14 cellular contexts compared by ENCODE assay signal in genomic region chr3:69330891-69331400, GRCh38. TPM values are rescaled to one million over a fixed set of nuclear protein-coding genes. Genes with fewer than 3 reads are reported as not detected.
DNase-seq lines count a peak whose midpoint lies in the region; ATAC-seq and TF ChIP-seq lines count a peak whose summit lies in the region.
"Had no signal": no experiment of that assay in that cellular context is flagged by ENCODE, and none has a peak within 500 bp of the region (broad histone marks: within the 10 kb centered on the region; RNA-seq: fewer than 3 reads in every experiment).

No MANE protein-coding gene starts in this region.

- H3K4me1 ChIP-seq in heart left ventricle (peaks cover 0 to 72% (median 50%) of the 10 kb centered on the region in 12 donors), transverse colon (peaks cover 0 to 29% (median 14%) of the 10 kb centered on the region in 4 donors)
- H3K4me1 ChIP-seq: uterus had no signal

- H3K27me3 Mint-ChIP-seq in activated T-helper 1 cell treated with anti-CD3 and anti-CD28 coated beads, Interleukin-12 subunit alpha, Interleukin-12 subunit beta, Interleukin-2, Interleukin-4 antibody, amounts not matched to agents 30 ng/mL and 10 ng/mL and 1 ng/mL, durations not matched to agents 14 hours and 24 hours and 36 hours (ENCODE audit: insufficient read depth), result no peaks in the 10 kb centered on the region

- H3K36me3 ChIP-seq in heart left ventricle (no peaks in the 10 kb centered on the region), transverse colon (no peaks in the 10 kb centered on the region)
- H3K36me3 ChIP-seq: uterus had no signal

- no peaks in the 10 kb centered on the region for H3K27me3 ChIP-seq in heart left ventricle
- no peaks in the 10 kb centered on the region for H3K27me3 ChIP-seq in transverse colon
- H3K27me3 ChIP-seq: uterus had no signal

- H3K9me3 Mint-ChIP-seq in activated T-helper 1 cell treated with anti-CD3 and anti-CD28 coated beads, Interleukin-12 subunit alpha, Interleukin-12 subunit beta, Interleukin-2, Interleukin-4 antibody, amounts not matched to agents 30 ng/mL and 10 ng/mL and 1 ng/mL, durations not matched to agents 14 hours and 24 hours and 36 hours, result peaks cover 2% of the 10 kb centered on the region
- H3K9me3 Mint-ChIP-seq: activated naive CD4-positive, alpha-beta T cell treated with anti-CD3 and anti-CD28 coated beads, Interleukin-2, amount 10 ng/mL, durations not matched to agents 7 days and 5 days; WTC11 had no signal

- TF ChIP-seq EP300 in transverse colon (IDR thresholded peaks at IDR 0.05; ENCODE audit: low read depth), result no peak

- TF ChIP-seq POLR2A in heart left ventricle (IDR thresholded peaks at IDR 0.05), result no peak
- no peak for TF ChIP-seq POLR2A in transverse colon (IDR thresholded peaks at IDR 0.05)

- H3K4me1 Mint-ChIP-seq in activated T-helper 1 cell treated with anti-CD3 and anti-CD28 coated beads, Interleukin-12 subunit alpha, Interleukin-12 subunit beta, Interleukin-2, Interleukin-4 antibody, amounts not matched to agents 30 ng/mL and 10 ng/mL and 1 ng/mL, durations not matched to agents 14 hours and 24 hours and 36 hours (ENCODE audit: low read depth), result peaks cover 29% of the 10 kb centered on the region

- peaks cover 6% of the 10 kb centered on the region for H3K36me3 Mint-ChIP-seq in activated T-helper 1 cell treated with anti-CD3 and anti-CD28 coated beads, Interleukin-12 subunit alpha, Interleukin-12 subunit beta, Interleukin-2, Interleukin-4 antibody, amounts not matched to agents 30 ng/mL and 10 ng/mL and 1 ng/mL, durations not matched to agents 14 hours and 24 hours and 36 hours (ENCODE audit: low read depth)
- H3K36me3 Mint-ChIP-seq: activated naive CD4-positive, alpha-beta T cell treated with anti-CD3 and anti-CD28 coated beads, Interleukin-2, amount 10 ng/mL, durations not matched to agents 7 days and 5 days; CD4-positive, alpha-beta memory T cell; memory B cell; WTC11 had no signal

- H3K27ac ChIP-seq in heart left ventricle (peak overlapping the region in 11 of 12 donors; percentile 1 to 88 (median 71)), transverse colon (peak overlapping the region; percentile 16 to 60 (median 34))
- H3K27ac ChIP-seq: uterus had no signal

- peaks cover 0 to 3% (median 0%) of the 10 kb centered on the region in 12 donors for H3K9me3 ChIP-seq in heart left ventricle
- H3K9me3 ChIP-seq in transverse colon, result no peaks in the 10 kb centered on the region
- H3K9me3 ChIP-seq: uterus had no signal

- ATAC-seq in heart left ventricle, result peak; percentile 53 to 85 (median 80)
- ATAC-seq in GM21360 (IDR thresholded peaks at IDR 0.05; ENCODE audit: unreplicated experiment), result no peak
- ATAC-seq: PC-3, WTC11 had no signal

- peak overlapping the region; percentile 16 for H3K27ac Mint-ChIP-seq in activated T-helper 1 cell treated with anti-CD3 and anti-CD28 coated beads, Interleukin-12 subunit alpha, Interleukin-12 subunit beta, Interleukin-2, Interleukin-4 antibody, amounts not matched to agents 30 ng/mL and 10 ng/mL and 1 ng/mL, durations not matched to agents 14 hours and 24 hours and 36 hours
- H3K27ac Mint-ChIP-seq: activated naive CD4-positive, alpha-beta T cell treated with anti-CD3 and anti-CD28 coated beads, Interleukin-2, amount 10 ng/mL, durations not matched to agents 7 days and 5 days; CD4-positive, alpha-beta memory T cell; memory B cell; WTC11 had no signal

- H3K4me3 ChIP-seq in heart left ventricle, result peak overlapping the region in 1 of 12 donors; percentile 11
- H3K4me3 ChIP-seq in transverse colon, result no peak overlapping the region
- H3K4me3 ChIP-seq: uterus had no signal

- H3K4me3 Mint-ChIP-seq in activated T-helper 1 cell treated with anti-CD3 and anti-CD28 coated beads, Interleukin-12 subunit alpha, Interleukin-12 subunit beta, Interleukin-2, Interleukin-4 antibody, amounts not matched to agents 30 ng/mL and 10 ng/mL and 1 ng/mL, durations not matched to agents 14 hours and 24 hours and 36 hours, result no peak overlapping the region
- H3K4me3 Mint-ChIP-seq: activated naive CD4-positive, alpha-beta T cell treated with anti-CD3 and anti-CD28 coated beads, Interleukin-2, amount 10 ng/mL, durations not matched to agents 7 days and 5 days; memory B cell; WTC11 had no signal

- 24 to 35% (median 30%) methylated on average over 10 of the region's 10 CpGs for WGBS in heart left ventricle, 4 donors
- 60 to 65% methylated on average over 3 to 10 of the region's 10 CpGs for WGBS in transverse colon (ENCODE audit: low coverage in 1 of 2), 2 donors

- TF ChIP-seq CTCF in heart left ventricle (IDR thresholded peaks at IDR 0.05) (no peak), transverse colon (IDR thresholded peaks at IDR 0.05) (no peak)

- intact Hi-C loops in activated T-helper 1 cell treated with anti-CD3 and anti-CD28 coated beads, Interleukin-12 subunit alpha, Interleukin-12 subunit beta, Interleukin-2, Interleukin-4 antibody, amounts not matched to agents 30 ng/mL and 10 ng/mL and 1 ng/mL, durations not matched to agents 14 hours and 24 hours and 36 hours (cut with micrococcal nuclease), result no loop called here
- intact Hi-C loops in heart left ventricle (cut with DNase I), result loop anchor here in 3 of 10 donors (10.0 kb wide), 1 partner anchor 54 kb away; the partner anchor contains the start of gene FRMD4B (in 3 of the 3)
- intact Hi-C loops in transverse colon (cut with DNase I; ENCODE audit: low total_unique reads), result no loop called here

- no peak for DNase-seq in activated T-helper 1 cell treated with anti-CD3 and anti-CD28 coated beads, Interleukin-12 subunit alpha, Interleukin-12 subunit beta, Interleukin-2, Interleukin-4 antibody, amounts not matched to agents 30 ng/mL and 10 ng/mL and 1 ng/mL, durations not matched to agents 14 hours and 24 hours and 36 hours (ENCODE audit: low spot score)
- DNase-seq in heart left ventricle, result peak in 2 of 5 donors; percentile 42 to 44
- DNase-seq in mucosa of gallbladder (ENCODE audit: low spot score), result peak; percentile 20
- no peak for DNase-seq in transverse colon
- no peak for DNase-seq in NOMO-1 treated with DMSO at 0.1 percent for 48 hours (lab: John Stamatoyannopoulos, UW; ENCODE audit: unreplicated experiment)
- no peak for DNase-seq in NCI-H1694 (lab: John Stamatoyannopoulos, UW)
- DNase-seq: activated naive CD4-positive, alpha-beta T cell treated with anti-CD3 and anti-CD28 coated beads, Interleukin-2, amount 10 ng/mL, durations not matched to agents 7 days and 5 days; CD4-positive, alpha-beta memory T cell; PC-3; SW 1271; uterus had no signal

- in situ Hi-C loops in transverse colon (cut with MboI; ENCODE audit: low pct_ligation_motif_present in 1 of 4, low pct_unique_long_range_greater_than_20kb in 1 of 4, low sequenced_read_pairs in 3 of 4), result no loop called here

RNA-seq across cellular contexts. Expression of gene FRMD4B, which starts 54.9 kb away (rescaled TPM):
- total RNA-seq in activated T-helper 1 cell treated with anti-CD3 and anti-CD28 coated beads, Interleukin-12 subunit alpha, Interleukin-12 subunit beta, Interleukin-2, Interleukin-4 antibody, amounts not matched to agents 30 ng/mL and 10 ng/mL and 1 ng/mL, durations not matched to agents 14 hours and 24 hours and 36 hours, result 83.3 and 83.6 TPM in 2 replicates
- 10 to 100 TPM in 7 of 9 donors, 1 to 10 TPM in 2; 7.2 to 42.8 (median 11.4) TPM for total RNA-seq in heart left ventricle
- 1 to 10 TPM; 3.4 to 4.5 TPM for polyA plus RNA-seq in heart left ventricle
- 34.1 TPM for total RNA-seq in mucosa of gallbladder
- 10 to 100 TPM; 15.5 to 36.7 (median 26.0) TPM for total RNA-seq in transverse colon
